Comparison of ENCODE assay signal across 11 cellular contexts in genomic region chr15:63232943-63233342, GRCh38. TPM values are rescaled to one million over a fixed set of nuclear protein-coding genes. Genes with fewer than 3 reads are reported as not detected.
DNase-seq lines count a peak whose midpoint lies in the region; ATAC-seq and TF ChIP-seq lines count a peak whose summit lies in the region.
"Had no signal": no experiment of that assay in that cellular context is flagged by ENCODE, and none has a peak within 500 bp of the region (broad histone marks: within the 10 kb centered on the region; RNA-seq: fewer than 3 reads in every experiment).

No MANE protein-coding gene starts in this region.

- peak overlapping the region; percentile 68 for H3K4me2 ChIP-seq in SU-DHL-6 (ENCODE audit: low read depth, low read length, poor library complexity, severe bottlenecking)
- peak overlapping the region; percentile 64 for H3K4me2 ChIP-seq in fibroblast of lung (ENCODE audit: extremely low read depth, insufficient read depth, low read length)

- H4K20me1 ChIP-seq in SU-DHL-6 (ENCODE audit: low read depth, low read length): no peaks in the 10 kb centered on the region
- no peaks in the 10 kb centered on the region for H4K20me1 ChIP-seq in fibroblast of lung (ENCODE audit: control insufficient read depth, extremely low read depth, insufficient read depth, low read length)

- intact Hi-C loops in spleen (cut with DNase I; ENCODE audit: low total_unique reads): no loop called here

- no peaks in the 10 kb centered on the region for H3K9me2 ChIP-seq in SU-DHL-6 (replicated peaks; ENCODE audit: insufficient read depth, low read length)
- H3K9me2 ChIP-seq: SK-N-SH had no signal

- H3K27ac ChIP-seq in SU-DHL-6 (ENCODE audit: low read depth, low read length) (no peak overlapping the region), fibroblast of lung (ENCODE audit: insufficient read depth, low read length) (peak overlapping the region; percentile 82), spleen (peak overlapping the region in 7 of 8 donors; percentile 48 to 80 (median 69))

- no peaks in the 10 kb centered on the region for H3K27me3 ChIP-seq in SU-DHL-6 (ENCODE audit: low read length)
- H3K27me3 ChIP-seq in fibroblast of lung (ENCODE audit: control insufficient read depth, insufficient read depth, low read length): no peaks in the 10 kb centered on the region
- H3K27me3 ChIP-seq in spleen (replicated peaks in 1 of 7): no peaks in the 10 kb centered on the region

- TF ChIP-seq CTCF in SU-DHL-6 (IDR thresholded peaks at IDR 0.05; ENCODE audit: insufficient read depth, low read length, poor library complexity, severe bottlenecking) (no peak), fibroblast of lung (conservative IDR thresholded peaks at IDR 0.05 in 1 of 2, IDR thresholded peaks at IDR 0.05 in 1 of 2; ENCODE audit: low read depth in 1 of 2, low read length in 2 of 2) (no peak), spleen (IDR thresholded peaks at IDR 0.05 in 8 of 11, conservative IDR thresholded peaks at IDR 0.05 in 3 of 11) (no peak)

- peaks cover 78% of the 10 kb centered on the region for H3K79me2 ChIP-seq in SU-DHL-6 (ENCODE audit: insufficient read depth, low read length)
- peaks cover 22% of the 10 kb centered on the region for H3K79me2 ChIP-seq in fibroblast of lung (ENCODE audit: control insufficient read depth, insufficient read depth, low read length)

- peaks cover 8% of the 10 kb centered on the region for H3F3A ChIP-seq in SU-DHL-6 (ENCODE audit: insufficient read depth)

- H2AFZ ChIP-seq in SU-DHL-6 (ENCODE audit: low read depth, low read length, severe bottlenecking): no peak overlapping the region
- no peak overlapping the region for H2AFZ ChIP-seq in fibroblast of lung (ENCODE audit: low read length)

- H3K4me1 ChIP-seq in fibroblast of lung (ENCODE audit: control insufficient read depth, extremely low read depth, insufficient read depth, low read length) (peaks cover 32% of the 10 kb centered on the region), spleen (peaks cover 37 to 100% (median 74%) of the 10 kb centered on the region in 6 donors)

- 89 to 95% (median 92%) methylated on average over 5 of the region's 5 CpGs for WGBS in spleen, 5 donors

- no peak for TF ChIP-seq POLR2A in spleen (IDR thresholded peaks at IDR 0.05)

- H3K4me3 ChIP-seq in SU-DHL-6 (ENCODE audit: insufficient read depth, low read length, poor library complexity, severe bottlenecking) (no peak overlapping the region), fibroblast of lung (replicated peaks in 1 of 4; ENCODE audit: control extremely low read depth in 1 of 4, insufficient read depth in 1 of 4, low read depth in 3 of 4, low read length in 4 of 4) (no peak overlapping the region), spleen (no peak overlapping the region)

- DNase-seq in H4 (ENCODE audit: low spot score) (peak; percentile 32), fibroblast of lung (ENCODE audit: low read depth in 2 of 2) (peak in 1 of 2 donors; percentile 58), spleen (no peak), T-helper 2 cell (no peak)
- DNase-seq: COR-L47, left colon, nephron progenitor cell, SK-N-SH had no signal

- no peak for ATAC-seq in HG02623 (IDR thresholded peaks at IDR 0.05; ENCODE audit: unreplicated experiment)
- ATAC-seq in GM21737 (IDR thresholded peaks at IDR 0.05; ENCODE audit: unreplicated experiment): no peak
- ATAC-seq: left colon had no signal

- H3K9me3 ChIP-seq in SU-DHL-6 (ENCODE audit: insufficient read depth, low read length) (no peaks in the 10 kb centered on the region), fibroblast of lung (ENCODE audit: control insufficient read depth, insufficient read depth, low read depth, low read length) (no peaks in the 10 kb centered on the region), spleen (no peaks in the 10 kb centered on the region)
- H3K9me3 ChIP-seq: SK-N-SH had no signal

- H3K9ac ChIP-seq in SU-DHL-6 (ENCODE audit: low read length) (no peak overlapping the region), fibroblast of lung (ENCODE audit: insufficient read depth, low read length) (no peak overlapping the region)

- H3K36me3 ChIP-seq in SU-DHL-6 (ENCODE audit: low read length): peaks cover 6% of the 10 kb centered on the region; the same call in 1 of the 2 replicates
- no peaks in the 10 kb centered on the region for H3K36me3 ChIP-seq in fibroblast of lung (ENCODE audit: control insufficient read depth, insufficient read depth, low read length)
- H3K36me3 ChIP-seq in spleen: peaks cover 0 to 11% (median 0%) of the 10 kb centered on the region in 6 donors

RNA-seq across cellular contexts. Expression of gene RAB8B, which starts 43.5 kb away (rescaled TPM):
- 21.4 and 35.4 TPM in 2 replicates for total RNA-seq in H4 (2014; rRNA removed; shearing (Covaris generic))
- total RNA-seq in fibroblast of lung (111 and 184 TPM in 2 replicates), spleen (10 to 100 TPM; 63.4 to 96.4 (median 67.7) TPM)
- polyA plus RNA-seq in fibroblast of lung (107 and 112 TPM in 2 replicates), spleen (10 to 100 TPM; 18.9 to 24.1 (median 22.8) TPM)
- polyA plus RNA-seq in fibroblast of lung (2012): 52.4 and 57.7 TPM in 2 replicates
- 12.1 and 16.7 TPM in 2 replicates for polyA minus RNA-seq in fibroblast of lung (ENCODE audit: low replicate concordance)

RNA-seq across cellular contexts. Expression of gene APH1B, which starts 44.5 kb away (rescaled TPM):
- 20.7 and 27.3 TPM in 2 replicates for total RNA-seq in H4 (2014; rRNA removed; shearing (Covaris generic))
- total RNA-seq in fibroblast of lung: 15.4 and 32.2 TPM in 2 replicates
- polyA plus RNA-seq in fibroblast of lung: 21.9 and 23.5 TPM in 2 replicates
- 16.5 and 16.6 TPM in 2 replicates for polyA plus RNA-seq in fibroblast of lung (2012)
- 12.1 and 23.2 TPM in 2 replicates for polyA minus RNA-seq in fibroblast of lung (ENCODE audit: low replicate concordance)
- total RNA-seq in spleen: 10 to 100 TPM; 27.2 to 51.5 (median 35.1) TPM
- 10 to 100 TPM in 1 of 3 donors, 1 to 10 TPM in 2; 8.7 to 10.0 (median 9.0) TPM for polyA plus RNA-seq in spleen
